Comparison of ENCODE assay signal across 9 cellular contexts in the genomic region with DNA sequence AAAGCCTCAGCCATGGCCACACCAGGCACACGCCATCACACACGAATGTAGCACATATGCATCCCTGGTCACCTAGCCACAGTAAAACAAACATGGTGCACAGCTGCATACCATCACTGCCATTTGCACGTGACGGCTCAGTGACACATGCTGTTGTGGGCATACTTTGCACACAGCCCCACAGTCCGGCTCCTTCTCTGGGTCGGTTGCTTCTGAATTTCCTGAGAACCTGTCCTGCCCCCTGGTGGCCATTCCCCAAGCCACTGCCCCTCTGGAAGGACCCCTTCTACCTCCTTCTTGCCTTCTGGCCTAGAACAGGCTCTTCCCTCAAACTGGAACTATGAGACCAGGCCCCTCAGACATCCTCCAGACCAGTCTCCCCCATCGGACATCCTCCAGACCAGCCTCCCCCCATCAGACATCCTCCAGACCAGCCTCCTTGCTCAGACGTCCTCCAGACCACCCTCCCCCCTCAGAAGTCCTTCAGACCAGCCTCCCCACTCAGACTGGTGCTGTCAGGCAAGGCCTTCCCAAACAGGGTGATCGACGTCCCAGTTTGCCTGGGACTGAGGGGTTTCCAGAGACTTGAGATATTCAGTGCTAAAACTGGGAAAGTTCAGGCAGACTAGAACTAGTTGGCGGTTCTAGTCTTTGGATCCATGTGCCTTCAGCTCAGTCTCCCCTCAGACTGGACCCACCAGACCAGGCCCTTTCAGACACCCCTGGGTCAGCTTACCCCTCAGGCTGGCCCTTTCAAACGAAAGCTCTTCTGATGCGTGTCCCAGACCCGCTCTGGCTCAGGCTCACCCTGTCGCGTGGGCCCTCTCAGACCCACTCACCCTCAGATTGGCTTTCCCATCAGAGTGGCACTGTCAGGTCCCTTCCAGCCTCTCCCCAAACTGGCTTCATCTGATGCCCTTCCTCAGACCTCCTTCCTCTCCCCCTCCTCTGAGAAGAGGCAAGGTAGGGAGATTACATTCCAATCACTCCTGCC. TPM values are rescaled to one million over a fixed set of nuclear protein-coding genes. Genes with fewer than 3 reads are reported as not detected.
DNase-seq lines count a peak whose midpoint lies in the region; ATAC-seq, FAIRE-seq and TF ChIP-seq lines count a peak whose summit lies in the region.
"Had no signal": no experiment of that assay in that cellular context is flagged by ENCODE, and none has a peak within 500 bp of the region (broad histone marks: within the 10 kb centered on the region; RNA-seq: fewer than 3 reads in every experiment).

No MANE protein-coding gene starts in this region.

- H3K9me3 ChIP-seq in Caco-2 (no peaks in the 10 kb centered on the region), SK-N-SH (no peaks in the 10 kb centered on the region), GM12878 (replicated peaks; ENCODE audit: control insufficient read depth, insufficient read depth, low read length) (no peaks in the 10 kb centered on the region; the same call in 2 of the 3 replicates)

- no peak overlapping the region for H2AFZ ChIP-seq in SK-N-SH (ENCODE audit: low read depth)
- H2AFZ ChIP-seq in GM12878 (ENCODE audit: control insufficient read depth, low read depth, low read length): no peak overlapping the region

- no peak for TF ChIP-seq POLR2A in GM12878 (IDR thresholded peaks at IDR 0.05; ENCODE audit: low read depth, low read length)

- peaks cover 13% of the 10 kb centered on the region for H3K27me3 Mint-ChIP-seq in Caco-2 (ENCODE audit: insufficient read depth, unreplicated experiment)

- no peak overlapping the region for H3K4me3 ChIP-seq in Caco-2 (ENCODE audit: low read depth, low read length)
- peak overlapping the region in 1 of 2 experiments; percentile 40; a peak in 1 of 4 replicates for H3K4me3 ChIP-seq in SK-N-SH (ENCODE audit: low read depth in 2 of 2, low read length in 1 of 2)
- H3K4me3 ChIP-seq in GM12878: no peak overlapping the region

- no peaks in the 10 kb centered on the region for H3K36me3 ChIP-seq in Caco-2 (ENCODE audit: control insufficient read depth, insufficient read depth, low read length)
- H3K36me3 ChIP-seq in SK-N-SH (replicated peaks in 1 of 2; ENCODE audit: control insufficient read depth in 1 of 2, insufficient read depth in 2 of 2, low read length in 1 of 2): no peaks in the 10 kb centered on the region
- no peaks in the 10 kb centered on the region for H3K36me3 ChIP-seq in GM12878 (ENCODE audit: control insufficient read depth in 2 of 2, insufficient read depth in 2 of 2, low read length in 1 of 2)

- SMC1A ChIA-PET in GM12878 (lab: Charles Lee; ENCODE audit: uncharacterized antibody, unreplicated experiment): interaction anchor here (1.1 to 1.9 kb wide), 2 partner anchors 44 to 143 kb away, joined by 3 to 4 read pairs; no protein-coding TSS in a partner anchor

- ATAC-seq in GM12878 (peak; percentile 85), GM18520 (IDR thresholded peaks at IDR 0.05; ENCODE audit: unreplicated experiment) (no peak), GM18907 (IDR thresholded peaks at IDR 0.05; ENCODE audit: unreplicated experiment) (no peak)

- no peaks in the 10 kb centered on the region for H3K9me3 Mint-ChIP-seq in Caco-2 (ENCODE audit: unreplicated experiment)

- H4K20me1 ChIP-seq in SK-N-SH (ENCODE audit: insufficient read depth) (no peaks in the 10 kb centered on the region), GM12878 (ENCODE audit: control insufficient read depth, insufficient read depth) (peaks cover 8% of the 10 kb centered on the region; the same call in 1 of the 2 replicates)

- BruUV-seq in Caco-2 (replicated peaks; lab: Mats Ljungman, UMichigan) (no TSS peak), GM12878 (replicated peaks; lab: Mats Ljungman, UMichigan) (no TSS peak)

- no peak for TF ChIP-seq EP300 in SK-N-SH (IDR thresholded peaks at IDR 0.05; ENCODE audit: borderline replicate concordance in 1 of 2, low read depth in 1 of 2, low read length in 1 of 2)
- TF ChIP-seq EP300 in GM12878 (IDR thresholded peaks at IDR 0.05; ENCODE audit: borderline replicate concordance in 1 of 2, control insufficient read depth in 1 of 2, low read depth in 2 of 2, low read length in 2 of 2): no peak

- H3K4me1 ChIP-seq in Caco-2 (no peaks in the 10 kb centered on the region), SK-N-SH (ENCODE audit: control insufficient read depth in 1 of 2, insufficient read depth in 2 of 2, low read depth in 1 of 2, low read length in 1 of 2) (peaks cover 0 to 37% of the 10 kb centered on the region in 2 experiments; a peak in 1 of 4 replicates), GM12878 (ENCODE audit: control insufficient read depth, insufficient read depth, low read length) (no peaks in the 10 kb centered on the region)

- H3K27me3 ChIP-seq in Caco-2 (replicated peaks; ENCODE audit: control insufficient read depth, insufficient read depth, low read length) (no peaks in the 10 kb centered on the region), SK-N-SH (ENCODE audit: insufficient read depth) (peaks cover 5% of the 10 kb centered on the region; the same call in 1 of the 2 replicates), GM12878 (replicated peaks in 1 of 2; ENCODE audit: control insufficient read depth in 2 of 2, insufficient read depth in 2 of 2, low read length in 1 of 2) (peaks cover 3 to 8% of the 10 kb centered on the region in 2 experiments)

- no peaks in the 10 kb centered on the region for H3K36me3 Mint-ChIP-seq in Caco-2 (ENCODE audit: insufficient read depth, unreplicated experiment)

- H3K79me2 ChIP-seq in SK-N-SH (ENCODE audit: insufficient read depth): no peaks in the 10 kb centered on the region
- no peaks in the 10 kb centered on the region for H3K79me2 ChIP-seq in GM12878 (ENCODE audit: control insufficient read depth, insufficient read depth, low read length)

- H3F3A ChIP-seq in SK-N-SH (replicated peaks; ENCODE audit: insufficient read depth): no peaks in the 10 kb centered on the region

- WGBS in SK-N-SH (ENCODE audit: low lambda C conversion rate): 50% methylated on average over 14 of the region's 16 CpGs
- WGBS in GM12878 (ENCODE audit: insufficient coverage, insufficient replicate concordance, low lambda C conversion rate, missing lambda C conversion rate): 50% methylated on average over 16 of the region's 16 CpGs

- POLR2A ChIA-PET in Caco-2 (lab: Charles Lee) (no interaction called here), SK-N-SH (lab: Yijun Ruan, JAX) (no interaction called here), GM12878 (lab: Charles Lee) (interaction anchor here (1.4 kb wide), 1 partner anchor 45 kb away, joined by 3 read pairs; no protein-coding TSS in a partner anchor)

- FAIRE-seq in GM12878 (lab: Jason Lieb, UNC): no peak

- TF ChIP-seq CTCF in Caco-2 (IDR thresholded peaks at IDR 0.05; ENCODE audit: insufficient read depth in 1 of 2, low read depth in 1 of 2, low read length in 1 of 2, severe bottlenecking in 1 of 2, unreplicated experiment in 1 of 2) (peak; percentile 58 to 60), SK-N-SH (IDR thresholded peaks at IDR 0.05) (peak; percentile 79), GM12878 (IDR thresholded peaks at IDR 0.05 in 2 of 3, conservative IDR thresholded peaks at IDR 0.05 in 1 of 3; ENCODE audit: control insufficient read depth in 2 of 3, extremely low read depth in 1 of 3, insufficient read depth in 1 of 3, low read depth in 3 of 3, low read length in 3 of 3) (peak; percentile 48 to 73 (median 70))

- H3K9ac ChIP-seq in SK-N-SH: no peak overlapping the region
- H3K9ac ChIP-seq in GM12878 (ENCODE audit: control insufficient read depth, insufficient read depth, low read length): no peak overlapping the region

- H3K27ac Mint-ChIP-seq in Caco-2 (ENCODE audit: unreplicated experiment): no peak overlapping the region

- H3K27ac ChIP-seq in SK-N-SH (ENCODE audit: low read depth in 2 of 2, low read length in 1 of 2) (peak overlapping the region in 1 of 2 experiments; percentile 74; a peak in 2 of 4 replicates), GM12878 (ENCODE audit: control insufficient read depth, insufficient read depth) (no peak overlapping the region)

- TF ChIP-seq RAD21 in SK-N-SH (IDR thresholded peaks at IDR 0.05; ENCODE audit: low read length) (peak; percentile 67), GM12878 (IDR thresholded peaks at IDR 0.05; ENCODE audit: insufficient read depth, low read depth, low read length) (peak; percentile 36)

- in situ Hi-C loops in KBM-7 (cut with MboI; ENCODE audit: low pct_unique_long_range_greater_than_20kb, low sequenced_read_pairs) (no loop called here), GM12878 (cut with MboI) (no loop called here)

- H3K4me3 Mint-ChIP-seq in Caco-2 (ENCODE audit: unreplicated experiment): no peak overlapping the region

- intact Hi-C loops in Caco-2 (cut with micrococcal nuclease; ENCODE audit: unreplicated experiment): loop anchor here (1.0 to 5.0 kb wide), 3 partner anchors 45 to 142 kb away; no protein-coding TSS in a partner anchor
- intact Hi-C loops in GM12878 (cut with micrococcal nuclease; ENCODE audit: unreplicated experiment): loop anchor here (1.0 to 5.0 kb wide), 2 partner anchors 110 to 144 kb away; no protein-coding TSS in a partner anchor

- CTCF ChIA-PET in Caco-2 (lab: Charles Lee): interaction anchor here (0.9 to 2.6 kb wide), 8 partner anchors 34 to 143 kb away, joined by 3 to 34 read pairs (median 6); no protein-coding TSS in a partner anchor
- CTCF ChIA-PET in SK-N-SH (lab: Yijun Ruan, JAX): interaction anchor here (0.6 to 18.0 kb wide), 67 partner anchors 8 to 269 kb away, joined by 3 to 507 read pairs (median 6); a partner anchor contains a TSS
- CTCF ChIA-PET in GM12878 (lab: Yijun Ruan, JAX): interaction anchor here (0.6 to 3.1 kb wide), 15 partner anchors 10 to 212 kb away, joined by 3 to 15 read pairs (median 3); a partner anchor contains a TSS

- no peaks in the 10 kb centered on the region for H3K4me1 Mint-ChIP-seq in Caco-2 (ENCODE audit: low read depth, unreplicated experiment)

- H3K9me2 ChIP-seq in SK-N-SH: no peaks in the 10 kb centered on the region

- DNase-seq in Caco-2 (peak; percentile 61 to 67), KBM-7 (peak; percentile 79), SK-N-SH (peak; percentile 65), GM12878 (ENCODE audit: low read depth, low spot score) (no peak), iPS DF 19.7 (ENCODE audit: low read depth, low spot score) (peak; percentile 57), smooth muscle cell of the brain vasculature (ENCODE audit: low read depth, low spot score) (peak; percentile 24)

- H3K4me2 ChIP-seq in SK-N-SH (no peak overlapping the region), GM12878 (ENCODE audit: control insufficient read depth, insufficient read depth) (no peak overlapping the region)

- RAD21 ChIA-PET in GM12878 (lab: Charles Lee; ENCODE audit: unreplicated experiment): interaction anchor here (1.2 kb wide), 1 partner anchor 87 kb away, joined by 3 read pairs; no protein-coding TSS in a partner anchor

RNA-seq across cellular contexts. Expression of a gene that starts 24.3 kb away (rescaled TPM):
- total RNA-seq in Caco-2 (2022): 1.00 and 2.1 TPM in 2 replicates
- polyA plus RNA-seq in SK-N-SH (2012; rRNA removed): 1.2 and 1.5 TPM in 2 replicates
- 0.44 and 1.2 TPM in 2 replicates for polyA plus RNA-seq in SK-N-SH (2012; cell fraction: cytosol; rRNA removed)
- polyA plus RNA-seq in SK-N-SH (2012; cell fraction: nucleus; rRNA removed): 0.18 and 1.0 TPM in 2 replicates
- total RNA-seq in GM12878 (2013; cell fraction: nucleolus; rRNA removed): not detected in 2 replicates
- total RNA-seq in GM12878 (2014; rRNA removed): not detected in 2 replicates
- total RNA-seq in GM12878 (2014; rRNA removed; fragmentation: Illumina TruSeq; extraction: Trizol): not detected in 2 replicates
- total RNA-seq in GM12878 (2021): not detected in 2 replicates
- not detected for polyA plus RNA-seq in GM12878 (2011; ENCODE audit: low read depth)
- polyA plus RNA-seq in GM12878 (2011; rRNA removed): not detected in 2 replicates
- not detected in 2 replicates for polyA plus RNA-seq in GM12878 (2011; cell fraction: cytosol; rRNA removed)
- not detected in 2 replicates for polyA plus RNA-seq in GM12878 (2011; cell fraction: nucleus; rRNA removed)
- not detected in 2 replicates for polyA plus RNA-seq in GM12878 (2012)
- not detected in 2 replicates for polyA plus RNA-seq in GM12878 (2014; fragmentation: Illumina TruSeq; extraction: Trizol)
- polyA plus RNA-seq in GM12878 (2014; fragmentation: Nextera tagmentation; extraction: Ambion mirVana): not detected
- polyA plus RNA-seq in GM12878 (2014; rRNA removed): not detected in 2 replicates
- polyA plus RNA-seq in GM12878 (2016; fragmentation: Nextera tagmentation; extraction: Ambion mirVana): not detected
- not detected in 2 replicates for polyA minus RNA-seq in GM12878 (2011; rRNA and poly(A)+ RNA removed)
- polyA minus RNA-seq in GM12878 (2011; cell fraction: cytosol; rRNA and poly(A)+ RNA removed): not detected in 2 replicates
- not detected in 2 replicates for polyA minus RNA-seq in GM12878 (2011; cell fraction: nucleus; rRNA and poly(A)+ RNA removed)

RNA-seq across cellular contexts. Expression of a gene that starts 42.4 kb away (rescaled TPM):
- total RNA-seq in Caco-2 (2022) (0.26 and 0.39 TPM in 2 replicates), GM12878 (2014; rRNA removed) (not detected in 2 replicates), GM12878 (2014; rRNA removed; fragmentation: Illumina TruSeq; extraction: Trizol) (not detected in 2 replicates), GM12878 (2021) (not detected in 2 replicates)
- polyA plus RNA-seq in SK-N-SH (2012; rRNA removed) (1.8 and 3.7 TPM in 2 replicates), GM12878 (2011; rRNA removed) (not detected in 2 replicates), GM12878 (2014; fragmentation: Illumina TruSeq; extraction: Trizol) (not detected in 2 replicates), GM12878 (2014; fragmentation: Nextera tagmentation; extraction: Ambion mirVana) (not detected), GM12878 (2014; rRNA removed) (not detected in 2 replicates), GM12878 (2016; fragmentation: Nextera tagmentation; extraction: Ambion mirVana) (not detected)
- polyA plus RNA-seq in SK-N-SH (2012; cell fraction: cytosol; rRNA removed): 2.5 and 5.0 TPM in 2 replicates
- 1.2 and 2.3 TPM in 2 replicates for polyA plus RNA-seq in SK-N-SH (2012; cell fraction: nucleus; rRNA removed)
- total RNA-seq in GM12878 (2013; cell fraction: nucleolus; rRNA removed): not detected in 2 replicates
- not detected for polyA plus RNA-seq in GM12878 (2011; ENCODE audit: low read depth)
- polyA plus RNA-seq in GM12878 (2011; cell fraction: cytosol; rRNA removed): not detected in 2 replicates
- 0.10 TPM in 1 of 2 replicates, not detected in the other for polyA plus RNA-seq in GM12878 (2011; cell fraction: nucleus; rRNA removed)
- polyA plus RNA-seq in GM12878 (2012): not detected in 2 replicates
- polyA minus RNA-seq in GM12878 (2011; rRNA and poly(A)+ RNA removed): not detected in 2 replicates
- not detected in 2 replicates for polyA minus RNA-seq in GM12878 (2011; cell fraction: cytosol; rRNA and poly(A)+ RNA removed)
- polyA minus RNA-seq in GM12878 (2011; cell fraction: nucleus; rRNA and poly(A)+ RNA removed): not detected in 2 replicates
- total RNA-seq: T-helper 1 cell treated with Interleukin-12 subunit alpha and Interleukin-12 subunit beta and Interleukin-4 antibody, amounts not matched to agents 30 ng/mL and 1 ng/mL, for 36 hours had no signal
